ENCODE assay signal across 25 cellular contexts in genomic region chr13:41944229-41944628, GRCh38. TPM values are rescaled to one million over a fixed set of nuclear protein-coding genes. Genes with fewer than 3 reads are reported as not detected.
DNase-seq lines count a peak whose midpoint lies in the region; ATAC-seq and TF ChIP-seq lines count a peak whose summit lies in the region.
"Had no signal": no experiment of that assay in that cellular context is flagged by ENCODE, and none has a peak within 500 bp of the region (broad histone marks: within the 10 kb centered on the region; RNA-seq: fewer than 3 reads in every experiment).

No MANE protein-coding gene starts in this region.

- POLR2A ChIA-PET in Caco-2 (lab: Charles Lee) = interaction anchor here (0.5 to 1.0 kb wide), 2 partner anchors 16 to 262 kb away, joined by 4 read pairs; no protein-coding TSS in a partner anchor

- H3K36me3 Mint-ChIP-seq in Caco-2 (ENCODE audit: insufficient read depth, unreplicated experiment) = peaks cover 22% of the 10 kb centered on the region
- peaks cover 25% of the 10 kb centered on the region for H3K36me3 Mint-ChIP-seq in progenitor cell of endocrine pancreas (ENCODE audit: insufficient read depth)
- peaks cover 29% of the 10 kb centered on the region for H3K36me3 Mint-ChIP-seq in effector memory CD8-positive, alpha-beta T cell (ENCODE audit: insufficient read depth)

- no TSS peak for BruUV-seq in Caco-2 (replicated peaks; lab: Mats Ljungman, UMichigan)

- TF ChIP-seq POLR2A in vagina (IDR thresholded peaks at IDR 0.05) = no peak

- H3K27me3 ChIP-seq in Caco-2 (replicated peaks; ENCODE audit: control insufficient read depth, insufficient read depth, low read length) = no peaks in the 10 kb centered on the region
- no peaks in the 10 kb centered on the region for H3K27me3 ChIP-seq in vagina
- H3K27me3 ChIP-seq in BE2C = no peaks in the 10 kb centered on the region
- H3K27me3 ChIP-seq: BLaER1 treated with 17β-estradiol and CSF1 and Interleukin-3, amounts not matched to agents 10 nM and 100 nM had no signal

- no peak overlapping the region for H3K4me3 Mint-ChIP-seq in Caco-2 (ENCODE audit: unreplicated experiment)
- H3K4me3 Mint-ChIP-seq in progenitor cell of endocrine pancreas (ENCODE audit: low read depth) = no peak overlapping the region
- no peak overlapping the region for H3K4me3 Mint-ChIP-seq in effector memory CD8-positive, alpha-beta T cell
- H3K4me3 Mint-ChIP-seq: CD8-positive, alpha-beta T cell; GM23338; H9; IgD-negative memory B cell had no signal

- no peaks in the 10 kb centered on the region for H3K9me3 Mint-ChIP-seq in Caco-2 (ENCODE audit: unreplicated experiment)
- H3K9me3 Mint-ChIP-seq in progenitor cell of endocrine pancreas (ENCODE audit: low read depth) = peaks cover 18% of the 10 kb centered on the region
- H3K9me3 Mint-ChIP-seq in effector memory CD8-positive, alpha-beta T cell = peaks cover 2 to 11% of the 10 kb centered on the region in 2 donors
- H3K9me3 Mint-ChIP-seq: GM23338 had no signal

- TF ChIP-seq CTCF in Caco-2 (IDR thresholded peaks at IDR 0.05; ENCODE audit: insufficient read depth in 1 of 2, low read depth in 1 of 2, low read length in 1 of 2, severe bottlenecking in 1 of 2, unreplicated experiment in 1 of 2) (no peak), VCaP (conservative IDR thresholded peaks at IDR 0.05) (no peak), fibroblast of mammary gland (conservative IDR thresholded peaks at IDR 0.05; ENCODE audit: control insufficient read depth, insufficient read depth, low read depth, low read length) (no peak), progenitor cell of endocrine pancreas (IDR thresholded peaks at IDR 0.05; ENCODE audit: unreplicated experiment) (no peak), vagina (IDR thresholded peaks at IDR 0.05) (no peak), BE2C (IDR thresholded peaks at IDR 0.05; ENCODE audit: low read depth, low read length) (no peak)

- DNase-seq in Caco-2 = no peak
- DNase-seq in fibroblast of mammary gland (ENCODE audit: low read depth) = peak; percentile 13
- no peak for DNase-seq in progenitor cell of endocrine pancreas (ENCODE audit: low spot score, unreplicated experiment)
- no peak for DNase-seq in vagina (ENCODE audit: extremely low spot score in 2 of 2)
- DNase-seq in BE2C = no peak
- DNase-seq in AG20443 (ENCODE audit: low spot score) = no peak
- DNase-seq in effector memory CD8-positive, alpha-beta T cell = no peak
- DNase-seq: CD8-positive, alpha-beta T cell; DMS 273 treated with DMSO at 0.1 percent for 48 hours; DMS79 treated with DMSO at 0.1 percent for 48 hours; GF-D8; H9; MV-4-11; NCI-H1105 treated with DMSO at 0.1 percent for 48 hours; NCI-H146; NCI-H1930; NCI-H2107; NCI-H524; NCI-H748 treated with DMSO at 0.1 percent for 48 hours; SIG-M5 had no signal

- H3K4me3 ChIP-seq in Caco-2 (ENCODE audit: low read depth, low read length) = no peak overlapping the region
- H3K4me3 ChIP-seq in fibroblast of mammary gland (ENCODE audit: control insufficient read depth, low read depth, low read length) = no peak overlapping the region
- H3K4me3 ChIP-seq in vagina = no peak overlapping the region
- no peak overlapping the region for H3K4me3 ChIP-seq in BE2C (ENCODE audit: low read depth, low read length)
- H3K4me3 ChIP-seq: BLaER1 treated with 17β-estradiol and CSF1 and Interleukin-3, amounts not matched to agents 10 nM and 100 nM; GM23338; SK-N-MC had no signal

- no peaks in the 10 kb centered on the region for H3K27me3 Mint-ChIP-seq in Caco-2 (ENCODE audit: insufficient read depth, unreplicated experiment)
- no peaks in the 10 kb centered on the region for H3K27me3 Mint-ChIP-seq in progenitor cell of endocrine pancreas
- no peaks in the 10 kb centered on the region for H3K27me3 Mint-ChIP-seq in effector memory CD8-positive, alpha-beta T cell
- H3K27me3 Mint-ChIP-seq: IgD-negative memory B cell had no signal

- peaks cover 16% of the 10 kb centered on the region for H3K4me1 Mint-ChIP-seq in Caco-2 (ENCODE audit: low read depth, unreplicated experiment)
- H3K4me1 Mint-ChIP-seq in progenitor cell of endocrine pancreas (ENCODE audit: low read depth) = peaks cover 45% of the 10 kb centered on the region
- peaks cover 11 to 13% of the 10 kb centered on the region in 2 donors for H3K4me1 Mint-ChIP-seq in effector memory CD8-positive, alpha-beta T cell (ENCODE audit: low read depth in 2 of 2)

- peak overlapping the region; percentile 57 for H3K27ac ChIP-seq in VCaP
- no peak overlapping the region for H3K27ac ChIP-seq in vagina
- H3K27ac ChIP-seq: BLaER1 treated with 17β-estradiol and CSF1 and Interleukin-3, amounts not matched to agents 10 nM and 100 nM; SK-N-MC had no signal

- no peak for ATAC-seq in effector memory CD8-positive, alpha-beta T cell (replicated peaks)
- ATAC-seq: CD8-positive, alpha-beta T cell; GM23338 had no signal

- peaks cover 10% of the 10 kb centered on the region for H3K4me1 ChIP-seq in Caco-2
- no peaks in the 10 kb centered on the region for H3K4me1 ChIP-seq in vagina
- H3K4me1 ChIP-seq in BE2C = no peaks in the 10 kb centered on the region; the same call in 1 of the 2 replicates

- intact Hi-C loops in Caco-2 (cut with micrococcal nuclease; ENCODE audit: unreplicated experiment) (loop anchor here (10.0 kb wide), 1 partner anchor 249 kb away; no protein-coding TSS in a partner anchor), vagina (cut with DNase I) (no loop called here)

- H3K9me3 ChIP-seq in Caco-2 = no peaks in the 10 kb centered on the region
- H3K9me3 ChIP-seq in vagina = no peaks in the 10 kb centered on the region
- H3K9me3 ChIP-seq in BE2C = no peaks in the 10 kb centered on the region

- no peaks in the 10 kb centered on the region for H3K36me3 ChIP-seq in Caco-2 (ENCODE audit: control insufficient read depth, insufficient read depth, low read length)
- peaks cover 0 to 13% of the 10 kb centered on the region in 2 donors for H3K36me3 ChIP-seq in vagina
- H3K36me3 ChIP-seq in BE2C = peaks cover 27% of the 10 kb centered on the region

- CTCF ChIA-PET in Caco-2 (lab: Charles Lee) = interaction anchor here (0.7 kb wide), 1 partner anchor 97 kb away, joined by 3 read pairs; no protein-coding TSS in a partner anchor

- H3K27ac Mint-ChIP-seq in Caco-2 (ENCODE audit: unreplicated experiment) (peak overlapping the region; percentile 29), progenitor cell of endocrine pancreas (peak overlapping the region; percentile 77)
- no peak overlapping the region for H3K27ac Mint-ChIP-seq in effector memory CD8-positive, alpha-beta T cell
- H3K27ac Mint-ChIP-seq: CD8-positive, alpha-beta T cell; GM23338; IgD-negative memory B cell had no signal

RNA-seq across cellular contexts. Expression of gene VWA8, which starts 16.7 kb away (rescaled TPM):
- total RNA-seq in Caco-2 (2022) (20.7 and 20.9 TPM in 2 replicates), progenitor cell of endocrine pancreas (24.1 and 26.9 TPM in 2 replicates), vagina (33.4 TPM)
- polyA plus RNA-seq in BE2C (2012; ENCODE audit: insufficient read depth, insufficient read length, low read depth) = 8.2 TPM

Comparison
In these comparisons a context has a peak if more than half of its experiments do, and no peak if none do; other contexts are left out.
1. H3K27ac Mint-ChIP-seq: peak in Caco-2 (single experiment) and progenitor cell of endocrine pancreas (single experiment); none in effector memory CD8-positive, alpha-beta T cell (0 of 2).